Comparison of ENCODE assay signal across 9 cellular contexts in genomic region chr3:125192190-125193035, GRCh38. TPM values are rescaled to one million over a fixed set of nuclear protein-coding genes. Genes with fewer than 3 reads are reported as not detected.
DNase-seq lines count a peak whose midpoint lies in the region; ATAC-seq, FAIRE-seq and TF ChIP-seq lines count a peak whose summit lies in the region.
"Had no signal": no experiment of that assay in that cellular context is flagged by ENCODE, and none has a peak within 500 bp of the region (broad histone marks: within the 10 kb centered on the region; RNA-seq: fewer than 3 reads in every experiment).

No MANE protein-coding gene starts in this region.

- ATAC-seq in GM21423 (IDR thresholded peaks at IDR 0.05; ENCODE audit: unreplicated experiment) (peak; percentile 61), HG03354 (IDR thresholded peaks at IDR 0.05; ENCODE audit: poor library complexity, severe bottlenecking, unreplicated experiment) (peak; percentile 72)

- H3K4me3 ChIP-seq in transverse colon = no peak overlapping the region
- H3K4me3 ChIP-seq: upper lobe of left lung had no signal

- H3K4me1 ChIP-seq in transverse colon = no peaks in the 10 kb centered on the region

- no peaks in the 10 kb centered on the region for H3K36me3 ChIP-seq in transverse colon
- H3K36me3 ChIP-seq: upper lobe of left lung had no signal

- in situ Hi-C loops in transverse colon (cut with MboI; ENCODE audit: low pct_ligation_motif_present in 1 of 4, low pct_unique_long_range_greater_than_20kb in 1 of 4, low sequenced_read_pairs in 3 of 4) = no loop called here

- TF ChIP-seq EP300 in transverse colon (IDR thresholded peaks at IDR 0.05; ENCODE audit: low read depth) = no peak

- TF ChIP-seq CTCF in GM12874 (IDR thresholded peaks at IDR 0.05; ENCODE audit: insufficient read depth, low read depth, low read length) (peak; percentile 57), transverse colon (IDR thresholded peaks at IDR 0.05) (no peak)

- DNase-seq in glomerular visceral epithelial cell (ENCODE audit: extremely low spot score) (peak; percentile 25), transverse colon (no peak), HTR-8/SVneo (ENCODE audit: insufficient read length, low spot score) (no peak), NCI-H1436 treated with DMSO at 0.1 percent for 48 hours (lab: John Stamatoyannopoulos, UW) (no peak), NCI-H2081 treated with DMSO at 0.1 percent for 48 hours (lab: John Stamatoyannopoulos, UW) (no peak)

- H3K9me3 ChIP-seq in transverse colon = no peaks in the 10 kb centered on the region
- H3K9me3 ChIP-seq: upper lobe of left lung had no signal

- H3K27ac ChIP-seq in transverse colon = no peak overlapping the region
- H3K27ac ChIP-seq: upper lobe of left lung had no signal

- intact Hi-C loops in transverse colon (cut with DNase I; ENCODE audit: low total_unique reads) = no loop called here

- FAIRE-seq in HTR-8/SVneo (lab: Jason Lieb, UNC) = no peak

- 84 to 87% methylated on average over 9 to 12 of the region's 12 CpGs for WGBS in transverse colon (ENCODE audit: low coverage in 1 of 2), 2 donors

- no peak for TF ChIP-seq POLR2A in transverse colon (IDR thresholded peaks at IDR 0.05)

- no peaks in the 10 kb centered on the region for H3K27me3 ChIP-seq in transverse colon
- H3K27me3 ChIP-seq: upper lobe of left lung had no signal

RNA-seq across cellular contexts. Expression of gene SLC12A8, which starts 20.1 kb away (rescaled TPM):
- total RNA-seq in transverse colon = 10 to 100 TPM in 1 of 4 donors, 1 to 10 TPM in 3; 5.4 to 10.5 (median 6.8) TPM
